15 cellular contexts compared by ENCODE assay signal in the genomic region with DNA sequence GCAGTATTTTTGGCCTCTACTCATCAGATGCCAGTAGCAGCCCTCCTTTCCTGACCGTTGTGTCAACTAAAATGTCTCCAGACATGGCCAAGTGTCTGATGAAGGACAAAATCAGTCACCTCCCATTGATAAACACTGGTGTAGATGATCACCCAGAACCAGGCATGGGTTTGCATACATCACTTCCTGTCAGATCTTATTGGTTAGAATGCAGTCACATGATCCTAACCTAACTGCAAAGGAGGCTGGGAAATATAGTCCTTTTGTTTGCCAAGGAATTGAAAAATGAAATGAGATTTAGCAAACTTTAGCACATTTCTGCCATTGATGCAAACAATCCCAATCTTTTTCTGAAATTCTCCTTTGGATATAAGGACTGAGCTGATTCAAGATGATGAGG.
DNase-seq lines count a peak whose midpoint lies in the region; ATAC-seq and TF ChIP-seq lines count a peak whose summit lies in the region.
"Had no signal": no experiment of that assay in that cellular context is flagged by ENCODE, and none has a peak within 500 bp of the region (broad histone marks: within the 10 kb centered on the region; RNA-seq: fewer than 3 reads in every experiment).

No MANE protein-coding gene starts in this region.

- H3K36me3 Mint-ChIP-seq in activated CD4-positive, alpha-beta T cell treated with anti-CD3 and anti-CD28 coated beads for 36 hours (ENCODE audit: low read depth) = no peaks in the 10 kb centered on the region
- H3K36me3 Mint-ChIP-seq in WTC11 = no peaks in the 10 kb centered on the region

- peaks cover 2% of the 10 kb centered on the region; the same call in 1 of the 2 replicates for H3K9me3 ChIP-seq in Karpas-422 (ENCODE audit: low read length)

- H3K27me3 Mint-ChIP-seq in activated CD4-positive, alpha-beta T cell treated with anti-CD3 and anti-CD28 coated beads for 36 hours = peaks cover 3% of the 10 kb centered on the region
- no peaks in the 10 kb centered on the region for H3K27me3 Mint-ChIP-seq in WTC11 (ENCODE audit: low read depth)
- H3K27me3 Mint-ChIP-seq: B cell; CD4-positive, alpha-beta T cell had no signal

- POLR2A ChIA-PET in activated CD4-positive, alpha-beta T cell treated with anti-CD3 and anti-CD28 coated beads for 36 hours (lab: Charles Lee) = no interaction called here
- POLR2A ChIA-PET in WTC11 (lab: Charles Lee) = no interaction called here

- H3K27ac ChIP-seq in Karpas-422 (ENCODE audit: low read length) = no peak overlapping the region
- H3K27ac ChIP-seq: GM23248 had no signal

- H3K4me3 ChIP-seq in Karpas-422 (ENCODE audit: low read length) = no peak overlapping the region
- H3K4me3 ChIP-seq: GM23248 had no signal

- H4K20me1 ChIP-seq in Karpas-422 (ENCODE audit: insufficient read depth, low read depth, low read length) = no peaks in the 10 kb centered on the region

- H3K27me3 ChIP-seq in Karpas-422 (ENCODE audit: low read length) = no peaks in the 10 kb centered on the region

- no peak overlapping the region for H3K9ac ChIP-seq in Karpas-422 (ENCODE audit: low read length)
- H3K9ac ChIP-seq: GM23248 had no signal

- no peaks in the 10 kb centered on the region for H3K36me3 ChIP-seq in Karpas-422 (ENCODE audit: insufficient read depth, low read length)

- H3K4me2 ChIP-seq in Karpas-422 (ENCODE audit: low read depth, low read length, poor library complexity, severe bottlenecking) = no peak overlapping the region

- no peak overlapping the region for H3K27ac Mint-ChIP-seq in activated CD4-positive, alpha-beta T cell treated with anti-CD3 and anti-CD28 coated beads for 36 hours
- H3K27ac Mint-ChIP-seq in WTC11 = no peak overlapping the region
- H3K27ac Mint-ChIP-seq: B cell; CD4-positive, alpha-beta T cell had no signal

- CTCF ChIA-PET in activated CD4-positive, alpha-beta T cell treated with anti-CD3 and anti-CD28 coated beads for 36 hours (lab: Charles Lee) = no interaction called here
- CTCF ChIA-PET in WTC11 (lab: Charles Lee) = no interaction called here

- no peaks in the 10 kb centered on the region for H3K4me1 ChIP-seq in Karpas-422 (ENCODE audit: low read length)

- no peaks in the 10 kb centered on the region for H3K79me2 ChIP-seq in Karpas-422 (ENCODE audit: low read length)

- H3K4me3 Mint-ChIP-seq in activated CD4-positive, alpha-beta T cell treated with anti-CD3 and anti-CD28 coated beads for 36 hours = no peak overlapping the region
- no peak overlapping the region for H3K4me3 Mint-ChIP-seq in WTC11
- H3K4me3 Mint-ChIP-seq: B cell; CD4-positive, alpha-beta T cell had no signal

- DNase-seq in activated CD4-positive, alpha-beta T cell treated with anti-CD3 and anti-CD28 coated beads for 36 hours = no peak
- no peak for DNase-seq in activated CD4-positive, alpha-beta T cell treated with anti-CD3 and anti-CD28 coated beads, Interleukin-2, amount 50 U/mL, for 48 hours
- DNase-seq in Karpas-422 (peak; percentile 60), WTC11 (ENCODE audit: low spot score) (no peak), DMS153 (lab: John Stamatoyannopoulos, UW) (no peak)
- DNase-seq in stimulated activated CD4-positive, alpha-beta T cell treated with anti-CD3 and anti-CD28 coated beads, Interleukin-4, amount 100 ng/mL, for 4 hours = no peak
- DNase-seq: C1 segment of cervical spinal cord; Calu3; CD4-positive, alpha-beta T cell; DMS 273 treated with DMSO at 0.1 percent for 48 hours; DMS79; GM23248; IMR-90 had no signal

- intact Hi-C loops in activated CD4-positive, alpha-beta T cell treated with anti-CD3 and anti-CD28 coated beads for 36 hours (cut with DNase I, micrococcal nuclease) = no loop called here

- TF ChIP-seq CTCF in WTC11 (IDR thresholded peaks at IDR 0.05) = no peak

- peak; percentile 53 for ATAC-seq in activated CD4-positive, alpha-beta T cell treated with anti-CD3 and anti-CD28 coated beads for 36 hours
- ATAC-seq in WTC11 (no peak), HG02870 (IDR thresholded peaks at IDR 0.05; ENCODE audit: unreplicated experiment) (no peak)

- no peaks in the 10 kb centered on the region for H3K9me2 ChIP-seq in Karpas-422 (replicated peaks; ENCODE audit: insufficient read depth, low read length)

- no peaks in the 10 kb centered on the region for H3K4me1 Mint-ChIP-seq in activated CD4-positive, alpha-beta T cell treated with anti-CD3 and anti-CD28 coated beads for 36 hours
- H3K4me1 Mint-ChIP-seq in WTC11 = peaks cover 4% of the 10 kb centered on the region; the same call in 1 of the 2 replicates
- H3K4me1 Mint-ChIP-seq: B cell had no signal

- peak overlapping the region; percentile 67 for H2AFZ ChIP-seq in Karpas-422 (ENCODE audit: low read length)
- H2AFZ ChIP-seq: GM23248 had no signal

- no peaks in the 10 kb centered on the region for H3K9me3 Mint-ChIP-seq in activated CD4-positive, alpha-beta T cell treated with anti-CD3 and anti-CD28 coated beads for 36 hours (ENCODE audit: low read depth)
- peaks cover 16% of the 10 kb centered on the region for H3K9me3 Mint-ChIP-seq in WTC11
- H3K9me3 Mint-ChIP-seq: CD4-positive, alpha-beta T cell had no signal

TF ChIP-seq in WTC11, 78 proteins besides CTCF, POLR2A, EP300 and RAD21:
- peak; percentile 58 for TF ChIP-seq NFYB (CRISPR knock-in tag; conservative IDR thresholded peaks at IDR 0.05; ENCODE audit: low read depth)
- TF ChIP-seq, protein P1, sequence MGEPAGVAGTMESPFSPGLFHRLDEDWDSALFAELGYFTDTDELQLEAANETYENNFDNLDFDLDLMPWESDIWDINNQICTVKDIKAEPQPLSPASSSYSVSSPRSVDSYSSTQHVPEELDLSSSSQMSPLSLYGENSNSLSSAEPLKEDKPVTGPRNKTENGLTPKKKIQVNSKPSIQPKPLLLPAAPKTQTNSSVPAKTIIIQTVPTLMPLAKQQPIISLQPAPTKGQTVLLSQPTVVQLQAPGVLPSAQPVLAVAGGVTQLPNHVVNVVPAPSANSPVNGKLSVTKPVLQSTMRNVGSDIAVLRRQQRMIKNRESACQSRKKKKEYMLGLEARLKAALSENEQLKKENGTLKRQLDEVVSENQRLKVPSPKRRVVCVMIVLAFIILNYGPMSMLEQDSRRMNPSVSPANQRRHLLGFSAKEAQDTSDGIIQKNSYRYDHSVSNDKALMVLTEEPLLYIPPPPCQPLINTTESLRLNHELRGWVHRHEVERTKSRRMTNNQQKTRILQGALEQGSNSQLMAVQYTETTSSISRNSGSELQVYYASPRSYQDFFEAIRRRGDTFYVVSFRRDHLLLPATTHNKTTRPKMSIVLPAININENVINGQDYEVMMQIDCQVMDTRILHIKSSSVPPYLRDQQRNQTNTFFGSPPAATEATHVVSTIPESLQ (CRISPR knock-in tag; IDR thresholded peaks at IDR 0.05) = no peak
- TF ChIP-seq, protein P2, sequence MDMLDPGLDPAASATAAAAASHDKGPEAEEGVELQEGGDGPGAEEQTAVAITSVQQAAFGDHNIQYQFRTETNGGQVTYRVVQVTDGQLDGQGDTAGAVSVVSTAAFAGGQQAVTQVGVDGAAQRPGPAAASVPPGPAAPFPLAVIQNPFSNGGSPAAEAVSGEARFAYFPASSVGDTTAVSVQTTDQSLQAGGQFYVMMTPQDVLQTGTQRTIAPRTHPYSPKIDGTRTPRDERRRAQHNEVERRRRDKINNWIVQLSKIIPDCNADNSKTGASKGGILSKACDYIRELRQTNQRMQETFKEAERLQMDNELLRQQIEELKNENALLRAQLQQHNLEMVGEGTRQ (CRISPR knock-in tag; IDR thresholded peaks at IDR 0.05) = peak; percentile 71
- TF ChIP-seq, protein P3, sequence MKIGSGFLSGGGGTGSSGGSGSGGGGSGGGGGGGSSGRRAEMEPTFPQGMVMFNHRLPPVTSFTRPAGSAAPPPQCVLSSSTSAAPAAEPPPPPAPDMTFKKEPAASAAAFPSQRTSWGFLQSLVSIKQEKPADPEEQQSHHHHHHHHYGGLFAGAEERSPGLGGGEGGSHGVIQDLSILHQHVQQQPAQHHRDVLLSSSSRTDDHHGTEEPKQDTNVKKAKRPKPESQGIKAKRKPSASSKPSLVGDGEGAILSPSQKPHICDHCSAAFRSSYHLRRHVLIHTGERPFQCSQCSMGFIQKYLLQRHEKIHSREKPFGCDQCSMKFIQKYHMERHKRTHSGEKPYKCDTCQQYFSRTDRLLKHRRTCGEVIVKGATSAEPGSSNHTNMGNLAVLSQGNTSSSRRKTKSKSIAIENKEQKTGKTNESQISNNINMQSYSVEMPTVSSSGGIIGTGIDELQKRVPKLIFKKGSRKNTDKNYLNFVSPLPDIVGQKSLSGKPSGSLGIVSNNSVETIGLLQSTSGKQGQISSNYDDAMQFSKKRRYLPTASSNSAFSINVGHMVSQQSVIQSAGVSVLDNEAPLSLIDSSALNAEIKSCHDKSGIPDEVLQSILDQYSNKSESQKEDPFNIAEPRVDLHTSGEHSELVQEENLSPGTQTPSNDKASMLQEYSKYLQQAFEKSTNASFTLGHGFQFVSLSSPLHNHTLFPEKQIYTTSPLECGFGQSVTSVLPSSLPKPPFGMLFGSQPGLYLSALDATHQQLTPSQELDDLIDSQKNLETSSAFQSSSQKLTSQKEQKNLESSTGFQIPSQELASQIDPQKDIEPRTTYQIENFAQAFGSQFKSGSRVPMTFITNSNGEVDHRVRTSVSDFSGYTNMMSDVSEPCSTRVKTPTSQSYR (CRISPR knock-in tag; IDR thresholded peaks at IDR 0.05) = no peak
